ENCODE assay signal across 9 cellular contexts in the genomic region with DNA sequence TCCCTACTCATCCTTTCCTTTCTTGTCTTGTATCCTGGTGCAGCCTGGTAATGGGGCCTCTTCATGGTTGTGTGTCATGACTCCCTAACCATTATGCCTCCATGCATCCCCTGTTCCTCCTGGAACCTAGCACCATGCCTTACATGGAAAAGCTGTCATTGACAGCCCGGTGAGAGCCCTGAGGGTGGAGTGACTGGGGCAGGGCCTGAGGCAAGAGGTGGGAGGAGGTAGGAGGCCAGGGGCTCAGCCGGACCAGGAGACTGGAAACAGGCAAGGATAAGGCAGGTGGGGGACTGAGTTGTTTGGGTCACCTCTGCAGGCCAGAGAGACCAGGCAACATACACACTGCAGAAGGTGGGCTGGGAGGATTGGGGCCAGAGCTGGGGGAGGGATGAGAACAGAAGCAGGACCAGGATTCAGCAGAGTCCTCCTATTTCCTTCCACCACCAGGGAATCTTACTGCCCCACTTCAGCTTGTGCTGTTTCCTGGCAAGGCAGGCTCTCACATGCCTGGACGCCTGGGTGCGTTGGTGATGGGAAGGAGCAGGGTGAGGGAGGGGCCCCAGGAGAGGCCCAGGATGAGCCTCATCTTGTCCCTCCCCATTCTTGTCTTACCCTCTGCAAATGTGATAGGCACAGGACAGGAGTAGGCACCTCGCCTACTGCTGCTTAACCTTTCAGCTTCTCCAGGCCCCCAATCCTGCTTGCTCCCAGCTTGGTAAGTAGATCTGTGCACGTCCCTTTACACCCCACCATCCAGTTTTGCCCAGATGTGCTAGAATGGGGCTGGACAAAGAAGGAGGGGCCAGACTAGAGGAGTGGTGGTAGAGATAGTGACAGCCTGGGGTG. TPM values are rescaled to one million over a fixed set of nuclear protein-coding genes. Genes with fewer than 3 reads are reported as not detected.
A peak's percentile ranks its signal among the peaks of the same experiment; 100 is the strongest.
DNase-seq lines count a peak whose midpoint lies in the region; ATAC-seq, FAIRE-seq and TF ChIP-seq lines count a peak whose summit lies in the region.
"Had no signal": no experiment of that assay in that cellular context is flagged by ENCODE, and none has a peak within 500 bp of the region (broad histone marks: within the 10 kb centered on the region; RNA-seq: fewer than 3 reads in every experiment).

A gene with protein sequence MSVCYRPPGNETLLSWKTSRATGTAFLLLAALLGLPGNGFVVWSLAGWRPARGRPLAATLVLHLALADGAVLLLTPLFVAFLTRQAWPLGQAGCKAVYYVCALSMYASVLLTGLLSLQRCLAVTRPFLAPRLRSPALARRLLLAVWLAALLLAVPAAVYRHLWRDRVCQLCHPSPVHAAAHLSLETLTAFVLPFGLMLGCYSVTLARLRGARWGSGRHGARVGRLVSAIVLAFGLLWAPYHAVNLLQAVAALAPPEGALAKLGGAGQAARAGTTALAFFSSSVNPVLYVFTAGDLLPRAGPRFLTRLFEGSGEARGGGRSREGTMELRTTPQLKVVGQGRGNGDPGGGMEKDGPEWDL (plus strand): TSS at position 603 of the 849 bp plus-strand sequence. CDS start 525 bp downstream, outside the sequence.

- intact Hi-C loops in gastrocnemius medialis (cut with DNase I; ENCODE audit: low total_unique reads) = loop anchor here (2.0 to 5.0 kb wide), 2 partner anchors 67 to 128 kb away; a partner anchor contains a TSS

- H3K4me3 ChIP-seq in fibroblast of mammary gland (ENCODE audit: control insufficient read depth, low read depth, low read length) (peak within 1 kb of the TSS; percentile 15), gastrocnemius medialis (peak within 1 kb of the TSS; percentile 51 to 75 (median 55))

- H3K27me3 Mint-ChIP-seq in T-helper 17 cell = no peaks in the 10 kb centered on the region

- no peak for TF ChIP-seq CTCF in fibroblast of mammary gland (conservative IDR thresholded peaks at IDR 0.05; ENCODE audit: control insufficient read depth, insufficient read depth, low read depth, low read length)
- TF ChIP-seq CTCF in gastrocnemius medialis (IDR thresholded peaks at IDR 0.05 in 4 of 5, conservative IDR thresholded peaks at IDR 0.05 in 1 of 5) = no peak

- H3K4me1 ChIP-seq in gastrocnemius medialis = peaks cover 12 to 19% of the 10 kb centered on the region in 2 donors

- peaks cover 0 to 25% of the 10 kb centered on the region in 2 donors for H3K36me3 ChIP-seq in gastrocnemius medialis

- ATAC-seq in T-helper 17 cell = no peak
- no peak for ATAC-seq in gastrocnemius medialis
- ATAC-seq in GM19023 (IDR thresholded peaks at IDR 0.05; ENCODE audit: unreplicated experiment) = no peak

- H3K36me3 Mint-ChIP-seq in T-helper 17 cell (ENCODE audit: low read depth) = peaks cover 19% of the 10 kb centered on the region

- no peaks in the 10 kb centered on the region for H3K9me3 ChIP-seq in T-helper 17 cell (ENCODE audit: control insufficient read depth, low read length, poor library complexity, severe bottlenecking)
- H3K9me3 ChIP-seq in gastrocnemius medialis = no peaks in the 10 kb centered on the region

- DNase-seq in GM12891 (ENCODE audit: insufficient read length, low spot score) (no peak), T-helper 17 cell (no peak), fibroblast of mammary gland (ENCODE audit: low read depth) (no peak), gastrocnemius medialis (no peak), SIG-M5 (lab: John Stamatoyannopoulos, UW) (no peak), NCI-H526 (lab: John Stamatoyannopoulos, UW) (no peak), HuH-7.5 (ENCODE audit: low spot score) (no peak)

- H3K27ac Mint-ChIP-seq in T-helper 17 cell = peak within 1 kb of the TSS; percentile 91

- peak within 1 kb of the TSS; percentile 71 to 81 (median 73) for H3K27ac ChIP-seq in gastrocnemius medialis
- H3K27ac ChIP-seq: VCaP had no signal

- no peaks in the 10 kb centered on the region for H3K27me3 ChIP-seq in gastrocnemius medialis

- in situ Hi-C loops in gastrocnemius medialis (cut with MboI; ENCODE audit: low sequenced_read_pairs in 4 of 4) = loop anchor here in 1 of 4 donors (10.0 kb wide), 1 partner anchor 65 kb away; a partner anchor contains a TSS

- peaks cover 55% of the 10 kb centered on the region for H3K4me1 Mint-ChIP-seq in T-helper 17 cell

- peak within 1 kb of the TSS; percentile 87 for H3K4me3 Mint-ChIP-seq in T-helper 17 cell

- TF ChIP-seq POLR2A in GM12891 (IDR thresholded peaks at IDR 0.05; ENCODE audit: low read depth, low read length) = no peak
- no peak for TF ChIP-seq POLR2A in gastrocnemius medialis (IDR thresholded peaks at IDR 0.05)

- FAIRE-seq in GM12891 (lab: Jason Lieb, UNC) = peak; percentile 13

TF ChIP-seq in GM12891, 5 proteins besides CTCF, POLR2A, EP300 and RAD21:
- TF ChIP-seq POU2F2 (IDR thresholded peaks at IDR 0.05; ENCODE audit: low read depth, low read length) (no peak), TAF1 (IDR thresholded peaks at IDR 0.05; ENCODE audit: low read depth, low read length) (no peak), SPI1 (IDR thresholded peaks at IDR 0.05; ENCODE audit: low read depth, low read length) (no peak), PAX5 (IDR thresholded peaks at IDR 0.05; ENCODE audit: insufficient read depth, low read length, severe bottlenecking) (no peak), POLR2AphosphoS5 (IDR thresholded peaks at IDR 0.05; ENCODE audit: low read depth, low read length) (no peak)

RNA-seq across cellular contexts. Expression of the gene that starts here (rescaled TPM):
- polyA plus RNA-seq in GM12891 (2012; ENCODE audit: low read depth, missing spikeins) = 2.9 TPM
- total RNA-seq in T-helper 17 cell (10 to 100 TPM; 17.3 to 23.3 TPM), gastrocnemius medialis (1 to 10 TPM in 2 of 4 donors, under 1 TPM in 2; 0.39 to 3.3 (median 2.0) TPM)

Comparison
In these comparisons a context has a peak if more than half of its experiments do, and no peak if none do; other contexts are left out.
1. RNA of the gene that starts here (total RNA-seq): 17.3 to 23.3 TPM in T-helper 17 cell; 0.39 to 3.3 TPM in gastrocnemius medialis; every median in the first group is over 4 times any median in the second.